Comparison of ENCODE assay signal across 8 cellular contexts in genomic region chr3:146640955-146641867, GRCh38. TPM values are rescaled to one million over a fixed set of nuclear protein-coding genes. Genes with fewer than 3 reads are reported as not detected.
DNase-seq lines count a peak whose midpoint lies in the region; ATAC-seq, FAIRE-seq and TF ChIP-seq lines count a peak whose summit lies in the region.

No MANE protein-coding gene starts in this region.

- H3K4me3 Mint-ChIP-seq in activated naive CD4-positive, alpha-beta T cell treated with anti-CD3 and anti-CD28 coated beads for 36 hours = no peak overlapping the region

- H3K27me3 Mint-ChIP-seq in activated naive CD4-positive, alpha-beta T cell treated with anti-CD3 and anti-CD28 coated beads for 36 hours (ENCODE audit: low read depth) = peaks cover 3% of the 10 kb centered on the region

- dilution Hi-C loops in endothelial cell of umbilical vein (cut with MboI; ENCODE audit: extremely low pct_ligation_motif_present, low sequenced_read_pairs) = no loop called here

- 21 to 25% methylated on average over 3 of the region's 3 CpGs for WGBS in gastroesophageal sphincter (ENCODE audit: low coverage in 1 of 2), 2 donors

- H3K4me1 ChIP-seq in Panc1 (ENCODE audit: control insufficient read depth, insufficient read depth, low read length) (no peaks in the 10 kb centered on the region), endothelial cell of umbilical vein (ENCODE audit: control insufficient read depth, extremely low read depth, insufficient read depth, low read length) (no peaks in the 10 kb centered on the region), gastroesophageal sphincter (no peaks in the 10 kb centered on the region)

- H3K4me1 Mint-ChIP-seq in activated naive CD4-positive, alpha-beta T cell treated with anti-CD3 and anti-CD28 coated beads for 36 hours (ENCODE audit: low read depth) = no peaks in the 10 kb centered on the region

- no peaks in the 10 kb centered on the region for H3K9me1 ChIP-seq in endothelial cell of umbilical vein (replicated peaks; ENCODE audit: control insufficient read depth, extremely low read depth, insufficient read depth, low read length)

- intact Hi-C loops in activated naive CD4-positive, alpha-beta T cell treated with anti-CD3 and anti-CD28 coated beads for 36 hours (cut with micrococcal nuclease) = loop anchor here (1.0 to 10.0 kb wide), 7 partner anchors 51 to 1436 kb away; no protein-coding TSS in a partner anchor
- intact Hi-C loops in Panc1 (cut with micrococcal nuclease; ENCODE audit: unreplicated experiment) (loop anchor here (1.0 kb wide), 2 partner anchors 51 to 548 kb away; no protein-coding TSS in a partner anchor), endothelial cell of umbilical vein (cut with micrococcal nuclease) (loop anchor here (1.0 to 5.0 kb wide), 9 partner anchors 51 to 1435 kb away; no protein-coding TSS in a partner anchor)

- H4K20me1 ChIP-seq in endothelial cell of umbilical vein (replicated peaks; ENCODE audit: control insufficient read depth, extremely low read depth, insufficient read depth, low read length) = no peaks in the 10 kb centered on the region

- ATAC-seq in GM21717 (IDR thresholded peaks at IDR 0.05; ENCODE audit: unreplicated experiment) (peak; percentile 85), Panc1 (peak; percentile 91), gastroesophageal sphincter (no peak)

- H3K79me2 ChIP-seq in endothelial cell of umbilical vein (ENCODE audit: control insufficient read depth, insufficient read depth, low read length) = no peaks in the 10 kb centered on the region

- H3K36me3 ChIP-seq in Panc1 (ENCODE audit: control insufficient read depth, insufficient read depth, low read length) (no peaks in the 10 kb centered on the region), endothelial cell of umbilical vein (ENCODE audit: control insufficient read depth in 2 of 2, extremely low read depth in 1 of 2, insufficient read depth in 2 of 2, low read length in 2 of 2) (no peaks in the 10 kb centered on the region), gastroesophageal sphincter (no peaks in the 10 kb centered on the region)

- TF ChIP-seq POLR2A in endothelial cell of umbilical vein (IDR thresholded peaks at IDR 0.05; ENCODE audit: low read depth, low read length) = no peak
- TF ChIP-seq POLR2A in gastroesophageal sphincter (IDR thresholded peaks at IDR 0.05) = no peak

- no peak overlapping the region for H2AFZ ChIP-seq in endothelial cell of umbilical vein (ENCODE audit: low read depth, low read length)

- no peak overlapping the region for H3K27ac Mint-ChIP-seq in activated naive CD4-positive, alpha-beta T cell treated with anti-CD3 and anti-CD28 coated beads for 36 hours

- TF ChIP-seq EP300 in gastroesophageal sphincter (IDR thresholded peaks at IDR 0.05) = no peak

- FAIRE-seq in HTR-8/SVneo (lab: Jason Lieb, UNC) (peak; percentile 71), endothelial cell of umbilical vein (lab: Jason Lieb, UNC) (peak; percentile 65)

- H3K27me3 ChIP-seq in Panc1 (ENCODE audit: control insufficient read depth, insufficient read depth, low read length) = no peaks in the 10 kb centered on the region; the same call in 1 of the 2 replicates
- no peaks in the 10 kb centered on the region for H3K27me3 ChIP-seq in endothelial cell of umbilical vein (ENCODE audit: control insufficient read depth in 2 of 2, insufficient read depth in 2 of 2, low read length in 2 of 2)
- H3K27me3 ChIP-seq in gastroesophageal sphincter = no peaks in the 10 kb centered on the region

- CTCF ChIA-PET in activated naive CD4-positive, alpha-beta T cell treated with anti-CD3 and anti-CD28 coated beads for 36 hours (lab: Charles Lee) = interaction anchor here (0.6 to 1.8 kb wide), 9 partner anchors 17 to 821 kb away, joined by 3 to 17 read pairs (median 3); no protein-coding TSS in a partner anchor
- CTCF ChIA-PET in Panc1 (lab: Charles Lee) (interaction anchor here (0.7 kb wide), 4 partner anchors 49 to 1977 kb away, joined by 3 to 4 read pairs (median 4); no protein-coding TSS in a partner anchor), endothelial cell of umbilical vein (lab: Charles Lee) (interaction anchor here (0.6 to 2.3 kb wide), 25 partner anchors 11 to 1726 kb away, joined by 3 to 40 read pairs (median 4); no protein-coding TSS in a partner anchor)

- no peak overlapping the region for H3K27ac ChIP-seq in Panc1 (ENCODE audit: low read length)
- no peak overlapping the region for H3K27ac ChIP-seq in endothelial cell of umbilical vein (ENCODE audit: insufficient read depth, low read depth, low read length)
- H3K27ac ChIP-seq in gastroesophageal sphincter = no peak overlapping the region

- in situ Hi-C loops in Panc1 (cut with HindIII; ENCODE audit: low pct_unique_long_range_greater_than_20kb, low sequenced_read_pairs) = no loop called here

- TF ChIP-seq CTCF in Panc1 (IDR thresholded peaks at IDR 0.05) (peak; percentile 81; the same call in 1 of the 2 replicates), endothelial cell of umbilical vein (IDR thresholded peaks at IDR 0.05; ENCODE audit: extremely low read depth in 1 of 2, insufficient read depth in 1 of 2, low read depth in 1 of 2, low read length in 2 of 2) (peak; percentile 38), gastroesophageal sphincter (IDR thresholded peaks at IDR 0.05) (peak in 2 of 4 experiments; percentile 29 to 33)

- POLR2A ChIA-PET in Panc1 (lab: Charles Lee) = no interaction called here
- POLR2A ChIA-PET in endothelial cell of umbilical vein (lab: Charles Lee) = no interaction called here

- DNase-seq in activated naive CD4-positive, alpha-beta T cell treated with anti-CD3 and anti-CD28 coated beads for 36 hours = peak; percentile 19
- no peak for DNase-seq in activated naive CD4-positive, alpha-beta T cell treated with Interleukin-2 at 50 U/mL for 16 hours
- peak; percentile 18 for DNase-seq in HTR-8/SVneo (ENCODE audit: insufficient read length, low spot score)
- DNase-seq in Panc1 (ENCODE audit: low read depth, low spot score) = no peak
- peak; percentile 69 for DNase-seq in endothelial cell of umbilical vein (ENCODE audit: low read depth, low spot score)
- DNase-seq in pons (ENCODE audit: low spot score) = peak; percentile 51

- no peaks in the 10 kb centered on the region for H3K9me3 ChIP-seq in Panc1 (ENCODE audit: control insufficient read depth, insufficient read depth, low read depth, low read length)
- H3K9me3 ChIP-seq in endothelial cell of umbilical vein (replicated peaks; ENCODE audit: control insufficient read depth, insufficient read depth, low read length) = no peaks in the 10 kb centered on the region
- no peaks in the 10 kb centered on the region for H3K9me3 ChIP-seq in gastroesophageal sphincter

- no peak overlapping the region for H3K4me2 ChIP-seq in endothelial cell of umbilical vein (ENCODE audit: insufficient read depth, low read length)

- H3K4me3 ChIP-seq in Panc1 (ENCODE audit: low read depth in 2 of 2, low read length in 2 of 2) (no peak overlapping the region), endothelial cell of umbilical vein (replicated peaks in 1 of 3; ENCODE audit: insufficient read depth in 1 of 3, low read depth in 1 of 3, low read length in 3 of 3) (no peak overlapping the region), gastroesophageal sphincter (no peak overlapping the region)

- no peak overlapping the region for H3K9ac ChIP-seq in endothelial cell of umbilical vein (replicated peaks; ENCODE audit: extremely low read depth, insufficient read depth, low read length)

- BruUV-seq in Panc1 (replicated peaks; lab: Mats Ljungman, UMichigan) (no TSS peak), endothelial cell of umbilical vein (replicated peaks; lab: Mats Ljungman, UMichigan) (no TSS peak)

- no peaks in the 10 kb centered on the region for H3K9me3 Mint-ChIP-seq in activated naive CD4-positive, alpha-beta T cell treated with anti-CD3 and anti-CD28 coated beads for 36 hours

- no peaks in the 10 kb centered on the region for H3K36me3 Mint-ChIP-seq in activated naive CD4-positive, alpha-beta T cell treated with anti-CD3 and anti-CD28 coated beads for 36 hours (ENCODE audit: low read depth)

TF ChIP-seq in endothelial cell of umbilical vein, 7 proteins besides CTCF, POLR2A, EP300 and RAD21:
- TF ChIP-seq POLR2AphosphoS5 (IDR thresholded peaks at IDR 0.05; ENCODE audit: insufficient read depth, low read depth, low read length) (no peak), EZH2 (IDR thresholded peaks at IDR 0.05; ENCODE audit: borderline replicate concordance, low read depth, low read length, severe bottlenecking) (no peak), GATA2 (IDR thresholded peaks at IDR 0.05; ENCODE audit: insufficient read depth, insufficient read length, low read depth, low read length) (no peak), JUN (IDR thresholded peaks at IDR 0.05; ENCODE audit: borderline replicate concordance, insufficient read depth, insufficient read length, low read depth) (peak; percentile 16), MAX (IDR thresholded peaks at IDR 0.05; ENCODE audit: insufficient read depth, insufficient read length) (no peak)
TF ChIP-seq in endothelial cell of umbilical vein: peak in this region for 1.

RNA-seq across cellular contexts. Expression of gene PLSCR5, which starts 36.1 kb away (rescaled TPM):
- not detected for total RNA-seq in activated naive CD4-positive, alpha-beta T cell treated with anti-CD3 and anti-CD28 coated beads for 36 hours
- not detected for total RNA-seq in Panc1 (2021; ENCODE audit: unreplicated experiment)
- not detected for polyA plus RNA-seq in Panc1 (2012; ENCODE audit: insufficient read length)
- not detected in 2 replicates for total RNA-seq in endothelial cell of umbilical vein
- polyA plus RNA-seq in endothelial cell of umbilical vein = not detected in 2 replicates
- polyA plus RNA-seq in endothelial cell of umbilical vein (2011; cell fraction: cytosol; rRNA removed) = not detected in 2 replicates
- polyA plus RNA-seq in endothelial cell of umbilical vein (2011; cell fraction: nucleus; rRNA removed) = not detected in 2 replicates
- polyA plus RNA-seq in endothelial cell of umbilical vein (2012) = not detected in 2 replicates
- polyA minus RNA-seq in endothelial cell of umbilical vein = not detected in 2 replicates
- not detected for polyA minus RNA-seq in endothelial cell of umbilical vein (2011; cell fraction: cytosol; rRNA and poly(A)+ RNA removed)
- not detected in 2 replicates for polyA minus RNA-seq in endothelial cell of umbilical vein (2011; cell fraction: nucleus; rRNA and poly(A)+ RNA removed)
- total RNA-seq in gastroesophageal sphincter = not detected

Comparison
In these comparisons a context has a peak if more than half of its experiments do, and no peak if none do; other contexts are left out.
1. DNase-seq: peak in activated naive CD4-positive, alpha-beta T cell treated with anti-CD3 and anti-CD28 coated beads for 36 hours (single experiment), HTR-8/SVneo (single experiment), endothelial cell of umbilical vein (single experiment) and pons (single experiment); none in activated naive CD4-positive, alpha-beta T cell treated with Interleukin-2 at 50 U/mL for 16 hours (single experiment) and Panc1 (single experiment).